16 cellular contexts compared by ENCODE assay signal in genomic region chr10:133294189-133294588, GRCh38. TPM values are rescaled to one million over a fixed set of nuclear protein-coding genes. Genes with fewer than 3 reads are reported as not detected.
DNase-seq lines count a peak whose midpoint lies in the region; ATAC-seq and TF ChIP-seq lines count a peak whose summit lies in the region.
"Had no signal": no experiment of that assay in that cellular context is flagged by ENCODE, and none has a peak within 500 bp of the region (broad histone marks: within the 10 kb centered on the region; RNA-seq: fewer than 3 reads in every experiment).

No MANE protein-coding gene starts in this region.

- H4K20me1 ChIP-seq in smooth muscle cell (ENCODE audit: low read depth) = no peaks in the 10 kb centered on the region

- H3K4me3 ChIP-seq in RWPE2 (ENCODE audit: severe bottlenecking) (no peak overlapping the region), mucosa of descending colon (no peak overlapping the region), smooth muscle cell (no peak overlapping the region)
- H3K4me3 ChIP-seq: vagina had no signal

- H3K27ac ChIP-seq in RWPE2 (ENCODE audit: poor library complexity, severe bottlenecking) (peak overlapping the region; percentile 70), smooth muscle cell (ENCODE audit: low read depth) (no peak overlapping the region)
- H3K27ac ChIP-seq: vagina had no signal

- no peak for TF ChIP-seq CTCF in GM10266 (IDR thresholded peaks at IDR 0.05; ENCODE audit: control insufficient read depth, insufficient read depth, low read depth, missing control alignments)
- TF ChIP-seq CTCF in RWPE2 (IDR thresholded peaks at IDR 0.05; ENCODE audit: poor library complexity, severe bottlenecking) = no peak
- TF ChIP-seq CTCF in mucosa of descending colon (IDR thresholded peaks at IDR 0.05) = no peak
- TF ChIP-seq CTCF in smooth muscle cell (IDR thresholded peaks at IDR 0.05; ENCODE audit: borderline replicate concordance, insufficient read depth, poor library complexity, severe bottlenecking) = no peak

- intact Hi-C loops in mucosa of descending colon (cut with DNase I, micrococcal nuclease) = no loop called here

- H3K4me1 ChIP-seq in RWPE2 (ENCODE audit: insufficient read depth, poor library complexity, severe bottlenecking) (peaks cover 14% of the 10 kb centered on the region), mucosa of descending colon (ENCODE audit: low read depth) (no peaks in the 10 kb centered on the region), smooth muscle cell (ENCODE audit: low read depth) (no peaks in the 10 kb centered on the region)
- H3K4me1 ChIP-seq: vagina had no signal

- DNase-seq in GM10266 (ENCODE audit: extremely low spot score) (peak; percentile 23), RWPE2 (ENCODE audit: low spot score) (no peak), mucosa of descending colon (peak in 1 of 3 donors; percentile 49), smooth muscle cell (lab: John Stamatoyannopoulos, UW; ENCODE audit: unreplicated experiment) (no peak), OCI-M1 (lab: John Stamatoyannopoulos, UW) (no peak)
- DNase-seq: cortex of kidney; DMS79 treated with DMSO at 0.1 percent for 48 hours; NCI-H1436 treated with DMSO at 0.1 percent for 48 hours; NCI-H82; stimulated activated CD4-positive, alpha-beta T cell treated with anti-CD3 and anti-CD28 coated beads, Interleukin-4, amount 100 ng/mL, for 1 hour had no signal

- H3K36me3 ChIP-seq in RWPE2 (ENCODE audit: low read depth) = peaks cover 72% of the 10 kb centered on the region
- peaks cover 31% of the 10 kb centered on the region for H3K36me3 ChIP-seq in mucosa of descending colon (ENCODE audit: low read depth)
- peaks cover 6% of the 10 kb centered on the region for H3K36me3 ChIP-seq in smooth muscle cell (ENCODE audit: low read depth)

- ATAC-seq in RWPE2 (ENCODE audit: low read depth) (no peak), mucosa of descending colon (peak; percentile 19), GM19455 (IDR thresholded peaks at IDR 0.05; ENCODE audit: unreplicated experiment) (no peak)

- 92% methylated on average over 15 of the region's 15 CpGs for WGBS in smooth muscle cell (ENCODE audit: low lambda C conversion rate)

- H3K27me3 ChIP-seq in RWPE2 (ENCODE audit: insufficient read depth, poor library complexity, severe bottlenecking) (no peaks in the 10 kb centered on the region), smooth muscle cell (ENCODE audit: low read depth) (no peaks in the 10 kb centered on the region)
- H3K27me3 ChIP-seq: vagina had no signal

- no peaks in the 10 kb centered on the region for H3K9me3 ChIP-seq in RWPE2 (ENCODE audit: severe bottlenecking)
- H3K9me3 ChIP-seq in mucosa of descending colon = no peaks in the 10 kb centered on the region
- no peaks in the 10 kb centered on the region for H3K9me3 ChIP-seq in smooth muscle cell (replicated peaks; ENCODE audit: low read depth)
- H3K9me3 ChIP-seq: vagina had no signal

- no peaks in the 10 kb centered on the region for H3K79me2 ChIP-seq in smooth muscle cell (ENCODE audit: low read depth)

- H3K4me2 ChIP-seq in smooth muscle cell = no peak overlapping the region

- H2AFZ ChIP-seq in smooth muscle cell (ENCODE audit: low read depth) = no peak overlapping the region

- no peaks in the 10 kb centered on the region for H3F3A ChIP-seq in smooth muscle cell (ENCODE audit: low read depth)

- no peak overlapping the region for H3K9ac ChIP-seq in smooth muscle cell (ENCODE audit: low read depth)

RNA-seq across cellular contexts. Expression of gene TUBGCP2, which starts 14.5 kb away (rescaled TPM):
- total RNA-seq in mucosa of descending colon = 10 to 100 TPM; 48.1 to 63.4 (median 58.8) TPM
- total RNA-seq in smooth muscle cell = 39.5 and 48.5 TPM in 2 replicates
- 40.5 and 47.0 TPM in 2 replicates for polyA plus RNA-seq in smooth muscle cell

RNA-seq across cellular contexts. Expression of gene ZNF511, which starts 14.5 kb away (rescaled TPM):
- 10 to 100 TPM; 39.1 to 54.0 (median 42.7) TPM for total RNA-seq in mucosa of descending colon
- total RNA-seq in smooth muscle cell = 15.3 and 20.0 TPM in 2 replicates
- 52.3 and 70.2 TPM in 2 replicates for polyA plus RNA-seq in smooth muscle cell

RNA-seq across cellular contexts. Expression of gene ADAM8, which starts 17.5 kb away (rescaled TPM):
- total RNA-seq in mucosa of descending colon = 1 to 10 TPM; 4.8 to 7.0 (median 5.2) TPM
- 0.36 and 0.85 TPM in 2 replicates for total RNA-seq in smooth muscle cell
- polyA plus RNA-seq in smooth muscle cell = 0.70 and 0.96 TPM in 2 replicates

RNA-seq across cellular contexts. Expression of gene CALY, which starts 42.5 kb away (rescaled TPM):
- total RNA-seq in mucosa of descending colon (1 to 10 TPM in 2 of 3 donors, not detected in 1; 1.1 to 7.5 TPM), smooth muscle cell (2.4 and 7.8 TPM in 2 replicates)
- 9.4 and 10.1 TPM in 2 replicates for polyA plus RNA-seq in smooth muscle cell

RNA-seq across cellular contexts. Expression of gene PRAP1, which starts 53.0 kb away (rescaled TPM):
- total RNA-seq in mucosa of descending colon = 100 to 1,000 TPM in 2 of 3 donors, 10 to 100 TPM in 1; 69.0 to 215 (median 106) TPM
- not detected in 2 replicates for total RNA-seq in smooth muscle cell
- polyA plus RNA-seq in smooth muscle cell = 0.27 and 1.4 TPM in 2 replicates
- total RNA-seq: frontal cortex, H1, osteocyte, subcutaneous adipose tissue, vagina had no signal
